16 cellular contexts compared by ENCODE assay signal in the genomic region with DNA sequence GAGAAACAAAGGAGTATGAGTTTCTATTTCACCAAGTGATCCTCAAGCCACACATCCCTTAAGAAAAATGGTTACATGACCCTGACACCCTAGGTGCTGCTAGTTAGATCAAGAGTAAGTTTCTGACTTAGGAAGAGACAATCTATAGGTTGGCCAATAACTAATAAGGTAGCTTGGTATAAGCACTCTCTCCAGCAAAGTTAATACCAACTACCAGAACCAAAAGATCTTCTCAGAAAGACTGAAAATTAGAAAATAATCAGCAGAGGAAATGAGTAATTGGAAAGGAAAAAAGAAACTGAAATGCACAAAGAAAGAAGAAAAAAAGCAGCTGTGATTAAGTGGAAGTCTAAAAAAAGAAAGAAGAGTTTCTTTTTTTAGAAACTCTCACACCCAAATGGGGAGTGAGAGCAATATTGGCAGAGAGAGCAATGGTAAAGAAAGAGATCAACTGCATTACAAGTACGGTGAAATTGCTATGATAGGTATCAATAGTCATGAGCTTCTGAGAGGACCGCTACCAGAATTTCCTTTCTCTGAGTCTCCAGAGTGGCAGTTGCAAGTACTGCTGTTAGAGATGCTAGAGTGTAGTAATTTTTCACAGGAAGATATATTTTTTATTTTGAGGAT.
DNase-seq lines count a peak whose midpoint lies in the region; ATAC-seq lines count a peak whose summit lies in the region.
"Had no signal": no experiment of that assay in that cellular context is flagged by ENCODE, and none has a peak within 500 bp of the region (broad histone marks: within the 10 kb centered on the region; RNA-seq: fewer than 3 reads in every experiment).

No MANE protein-coding gene starts in this region.

- H3K27ac Mint-ChIP-seq in activated T-cell treated with anti-CD3 and anti-CD28 coated beads, Interleukin-2, amount 50 U/mL, for 24 hours = peak overlapping the region; percentile 77
- H3K27ac Mint-ChIP-seq in activated naive CD8-positive, alpha-beta T cell treated with anti-CD3 and anti-CD28 coated beads for 36 hours = peak overlapping the region; percentile 85
- H3K27ac Mint-ChIP-seq: naive B cell had no signal

- H3K4me1 Mint-ChIP-seq in activated T-cell treated with anti-CD3 and anti-CD28 coated beads, Interleukin-2, amount 50 U/mL, for 24 hours (ENCODE audit: low read depth) = peaks cover 36% of the 10 kb centered on the region
- H3K4me1 Mint-ChIP-seq in activated naive CD8-positive, alpha-beta T cell treated with anti-CD3 and anti-CD28 coated beads for 36 hours = peaks cover 25% of the 10 kb centered on the region

- DNase-seq in activated T-cell treated with anti-CD3 and anti-CD28 coated beads, Interleukin-2, amount 50 U/mL, for 24 hours = no peak
- no peak for DNase-seq in activated T-cell treated with anti-CD3 and anti-CD28 coated beads, Interleukin-2, amount 50 U/mL, for 1 hour
- no peak for DNase-seq in activated naive CD8-positive, alpha-beta T cell treated with anti-CD3 and anti-CD28 coated beads for 36 hours
- no peak for DNase-seq in GM19238 (ENCODE audit: insufficient read length, low spot score)
- no peak for DNase-seq in activated effector memory CD4-positive, alpha-beta T cell treated with anti-CD3 and anti-CD28 coated beads, Interleukin-2, amount 50 U/mL, for 16 hours
- DNase-seq: adrenal gland; colonic mucosa; left lung; naive B cell; NCI-H1105 treated with DMSO at 0.1 percent for 48 hours; NCI-H524; stimulated activated CD4-positive, alpha-beta T cell treated with anti-CD3 and anti-CD28 coated beads, Interleukin-2, amount 100 ng/mL, for 24 hours had no signal

- H3K27me3 Mint-ChIP-seq in activated T-cell treated with anti-CD3 and anti-CD28 coated beads, Interleukin-2, amount 50 U/mL, for 24 hours = peaks cover 7% of the 10 kb centered on the region
- peaks cover 18% of the 10 kb centered on the region for H3K27me3 Mint-ChIP-seq in activated naive CD8-positive, alpha-beta T cell treated with anti-CD3 and anti-CD28 coated beads for 36 hours
- H3K27me3 Mint-ChIP-seq: naive B cell had no signal

- peak overlapping the region; percentile 1 for H3K4me3 Mint-ChIP-seq in activated T-cell treated with anti-CD3 and anti-CD28 coated beads, Interleukin-2, amount 50 U/mL, for 24 hours
- H3K4me3 Mint-ChIP-seq in activated naive CD8-positive, alpha-beta T cell treated with anti-CD3 and anti-CD28 coated beads for 36 hours = peak overlapping the region; percentile 46
- H3K4me3 Mint-ChIP-seq: naive B cell had no signal

- H3K9me3 Mint-ChIP-seq in activated T-cell treated with anti-CD3 and anti-CD28 coated beads, Interleukin-2, amount 50 U/mL, for 24 hours = peaks cover 28% of the 10 kb centered on the region
- peaks cover 26% of the 10 kb centered on the region for H3K9me3 Mint-ChIP-seq in activated naive CD8-positive, alpha-beta T cell treated with anti-CD3 and anti-CD28 coated beads for 36 hours

- no peaks in the 10 kb centered on the region for H3K36me3 Mint-ChIP-seq in activated T-cell treated with anti-CD3 and anti-CD28 coated beads, Interleukin-2, amount 50 U/mL, for 24 hours (ENCODE audit: low read depth)
- H3K36me3 Mint-ChIP-seq in activated naive CD8-positive, alpha-beta T cell treated with anti-CD3 and anti-CD28 coated beads for 36 hours = peaks cover 19% of the 10 kb centered on the region

- ATAC-seq in GM21390 (IDR thresholded peaks at IDR 0.05; ENCODE audit: unreplicated experiment) (peak; percentile 65), HG03066 (IDR thresholded peaks at IDR 0.05; ENCODE audit: low read depth, unreplicated experiment) (peak; percentile 50), HG03280 (IDR thresholded peaks at IDR 0.05; ENCODE audit: unreplicated experiment) (no peak)
- ATAC-seq: esophagus mucosa, left lung had no signal
